ENCODE assay signal across 17 cellular contexts in genomic region chr7:47531584-47532492, GRCh38. TPM values are rescaled to one million over a fixed set of nuclear protein-coding genes. Genes with fewer than 3 reads are reported as not detected.
DNase-seq lines count a peak whose midpoint lies in the region; ATAC-seq and TF ChIP-seq lines count a peak whose summit lies in the region.
"Had no signal": no experiment of that assay in that cellular context is flagged by ENCODE, and none has a peak within 500 bp of the region (broad histone marks: within the 10 kb centered on the region; RNA-seq: fewer than 3 reads in every experiment).

No MANE protein-coding gene starts in this region.

- H3K27ac ChIP-seq in heart right ventricle (no peak overlapping the region), right atrium auricular region (no peak overlapping the region), RWPE1 (peak overlapping the region; percentile 27; the same call in 1 of the 2 replicates), spleen (peak overlapping the region in 4 of 8 donors; percentile 14 to 36 (median 17)), adrenal gland (peak overlapping the region in 1 of 5 donors; percentile 31)

- ATAC-seq in heart right ventricle, result peak in 5 of 8 donors; percentile 13 to 47 (median 18)
- ATAC-seq: GM12878 had no signal

- DNase-seq in heart right ventricle (no peak), right atrium auricular region (ENCODE audit: low spot score) (no peak), RWPE1 (ENCODE audit: low spot score) (no peak), islet precursor cell (peak; percentile 49), spleen (peak; percentile 61), adrenal gland (no peak), OCI-M1 (lab: John Stamatoyannopoulos, UW) (no peak)
- no peak for DNase-seq in stimulated activated CD4-positive, alpha-beta T cell treated with anti-CD3 and anti-CD28 coated beads, Interleukin-1b, Interleukin-23, amount 100 ng/mL, for 48 hours
- DNase-seq: CD8-positive, alpha-beta memory T cell; GDM1; GOT3; KG1; NCI-H1436; NCI-H2081; NCI-H524 had no signal

- H3K4me1 ChIP-seq in heart right ventricle (peaks cover 0 to 25% (median 5%) of the 10 kb centered on the region in 9 donors), right atrium auricular region (peaks cover 0 to 7% of the 10 kb centered on the region in 2 donors), spleen (peaks cover 0 to 37% (median 25%) of the 10 kb centered on the region in 6 donors), adrenal gland (replicated peaks in 1 of 2) (peaks cover 0 to 9% of the 10 kb centered on the region in 2 donors)

- H3K9me3 ChIP-seq in heart right ventricle (no peaks in the 10 kb centered on the region), right atrium auricular region (no peaks in the 10 kb centered on the region), spleen (no peaks in the 10 kb centered on the region), adrenal gland (replicated peaks in 1 of 3) (no peaks in the 10 kb centered on the region)

- H3K4me3 ChIP-seq in heart right ventricle (no peak overlapping the region), right atrium auricular region (no peak overlapping the region), spleen (no peak overlapping the region), adrenal gland (no peak overlapping the region)
- H3K4me3 ChIP-seq: BLaER1 treated with 17β-estradiol and CSF1 and Interleukin-3, amounts not matched to agents 10 nM and 100 nM; GM12878 had no signal

- TF ChIP-seq CTCF in heart right ventricle (IDR thresholded peaks at IDR 0.05) (no peak), right atrium auricular region (IDR thresholded peaks at IDR 0.05) (no peak), RWPE1 (conservative IDR thresholded peaks at IDR 0.05; ENCODE audit: low read depth) (no peak), spleen (IDR thresholded peaks at IDR 0.05 in 8 of 11, conservative IDR thresholded peaks at IDR 0.05 in 3 of 11) (no peak), adrenal gland (IDR thresholded peaks at IDR 0.05) (no peak)

- intact Hi-C loops in heart right ventricle (cut with DNase I), result no loop called here
- intact Hi-C loops in spleen (cut with DNase I; ENCODE audit: low total_unique reads), result no loop called here
- intact Hi-C loops in adrenal gland (cut with DNase I), result no loop called here

- 93 to 98% methylated on average over 17 of the region's 17 CpGs for WGBS in heart right ventricle, 2 donors
- WGBS in spleen, 5 donors, result 84 to 89% (median 86%) methylated on average over 8 to 17 of the region's 17 CpGs
- WGBS in adrenal gland, 4 donors, result 88 to 94% (median 91%) methylated on average over 7 to 17 of the region's 17 CpGs

- no peak for TF ChIP-seq POLR2A in spleen (IDR thresholded peaks at IDR 0.05)
- TF ChIP-seq POLR2A in adrenal gland (IDR thresholded peaks at IDR 0.05), result no peak

- H3K36me3 ChIP-seq in heart right ventricle (peaks cover 0 to 24% (median 0%) of the 10 kb centered on the region in 9 donors), right atrium auricular region (no peaks in the 10 kb centered on the region), spleen (peaks cover 0 to 31% (median 2%) of the 10 kb centered on the region in 6 donors), adrenal gland (replicated peaks in 1 of 2) (peaks cover 0 to 24% of the 10 kb centered on the region in 2 donors)

- CTCF ChIA-PET in RWPE1 (lab: Yijun Ruan, JAX), result no interaction called here

- POLR2A ChIA-PET in RWPE1 (lab: Yijun Ruan, JAX; ENCODE audit: low non-redundant PET), result no interaction called here

- H3K27me3 ChIP-seq in heart right ventricle (peaks cover 0 to 4% (median 0%) of the 10 kb centered on the region in 7 donors), right atrium auricular region (no peaks in the 10 kb centered on the region), spleen (replicated peaks in 1 of 7) (peaks cover 0 to 10% (median 0%) of the 10 kb centered on the region in 7 donors), adrenal gland (no peaks in the 10 kb centered on the region)

RNA-seq across cellular contexts. Expression of gene TNS3, which starts 50.1 kb away (rescaled TPM):
- total RNA-seq in heart right ventricle (10 to 100 TPM; 29.9 to 74.2 (median 35.6) TPM), right atrium auricular region (10 to 100 TPM; 39.7 to 44.4 TPM), spleen (100 to 1,000 TPM; 122 to 247 (median 152) TPM), adrenal gland (100 to 1,000 TPM in 6 of 8 donors, 10 to 100 TPM in 2; 75.8 to 188 (median 129) TPM)
- polyA plus RNA-seq in heart right ventricle (10 to 100 TPM in 1 of 2 donors, 1 to 10 TPM in 1; 6.7 to 14.3 TPM), spleen (10 to 100 TPM; 17.7 to 31.4 (median 20.9) TPM), adrenal gland (10 to 100 TPM; 21.0 to 36.5 (median 36.4) TPM)
- polyA plus RNA-seq: CD8-positive, alpha-beta memory T cell had no signal

Comparison
In these comparisons a context has a peak if more than half of its experiments do, and no peak if none do; other contexts are left out.
1. DNase-seq: peak in islet precursor cell (single experiment) and spleen (single experiment); none in heart right ventricle (0 of 2), right atrium auricular region (single experiment), RWPE1 (single experiment), stimulated activated CD4-positive, alpha-beta T cell treated with anti-CD3 and anti-CD28 coated beads, Interleukin-1b, Interleukin-23, amount 100 ng/mL, for 48 hours (single experiment), adrenal gland (0 of 7) and OCI-M1 (single experiment).